ENCODE assay signal across 7 cellular contexts in genomic region chr5:141559481-141559880, GRCh38.
DNase-seq lines count a peak whose midpoint lies in the region; ATAC-seq lines count a peak whose summit lies in the region.

No MANE protein-coding gene starts in this region.

- no peaks in the 10 kb centered on the region for H3K9me3 Mint-ChIP-seq in stimulated activated effector memory CD8-positive, alpha-beta T cell treated with anti-CD3 and anti-CD28 coated beads, Interleukin-12 subunit alpha, Interleukin-12 subunit beta, amount 100 ng/mL, for 72 hours

- no peaks in the 10 kb centered on the region for H3K9me3 ChIP-seq in HUES48 (ENCODE audit: control insufficient read depth, insufficient read depth, low read length)

- H3K27me3 ChIP-seq in HUES48 (ENCODE audit: control insufficient read depth, insufficient read depth, low read length): no peaks in the 10 kb centered on the region

- peak; percentile 59 for DNase-seq in astrocyte of the hippocampus (ENCODE audit: low read depth, low spot score)
- peak; percentile 57 for DNase-seq in islet precursor cell
- no peak for DNase-seq in stimulated activated effector memory CD8-positive, alpha-beta T cell treated with anti-CD3 and anti-CD28 coated beads, Interleukin-12 subunit alpha, Interleukin-12 subunit beta, amount 100 ng/mL, for 72 hours (ENCODE audit: low spot score in 2 of 2)
- no peak for DNase-seq in effector CD4-positive, alpha-beta T cell
- no peak for DNase-seq in anterior cingulate cortex (lab: John Stamatoyannopoulos, UW)

- peak overlapping the region; percentile 100 for H3K27ac ChIP-seq in HUES48 (ENCODE audit: low read depth, low read length)

- peaks cover 31% of the 10 kb centered on the region for H3K36me3 ChIP-seq in HUES48 (ENCODE audit: control insufficient read depth, insufficient read depth, low read length)

- H3K9ac ChIP-seq in HUES48 (ENCODE audit: low read depth, low read length): peak overlapping the region; percentile 73; the same call in 1 of the 2 replicates

- ATAC-seq in stimulated activated effector memory CD8-positive, alpha-beta T cell treated with anti-CD3 and anti-CD28 coated beads, Interleukin-12 subunit alpha, Interleukin-12 subunit beta, amount 100 ng/mL, for 72 hours: no peak
- no peak for ATAC-seq in GM21526 (IDR thresholded peaks at IDR 0.05; ENCODE audit: low FRiP score, unreplicated experiment)

- H3K36me3 Mint-ChIP-seq in stimulated activated effector memory CD8-positive, alpha-beta T cell treated with anti-CD3 and anti-CD28 coated beads, Interleukin-12 subunit alpha, Interleukin-12 subunit beta, amount 100 ng/mL, for 72 hours: peaks cover 100% of the 10 kb centered on the region

- peaks cover 47% of the 10 kb centered on the region for H3K4me1 Mint-ChIP-seq in stimulated activated effector memory CD8-positive, alpha-beta T cell treated with anti-CD3 and anti-CD28 coated beads, Interleukin-12 subunit alpha, Interleukin-12 subunit beta, amount 100 ng/mL, for 72 hours

- peaks cover 33% of the 10 kb centered on the region for H3K4me1 ChIP-seq in HUES48 (ENCODE audit: control insufficient read depth, insufficient read depth, low read length)

- no peak overlapping the region for H3K4me3 ChIP-seq in HUES48 (ENCODE audit: low read depth, low read length)

- H3K4me3 Mint-ChIP-seq in stimulated activated effector memory CD8-positive, alpha-beta T cell treated with anti-CD3 and anti-CD28 coated beads, Interleukin-12 subunit alpha, Interleukin-12 subunit beta, amount 100 ng/mL, for 72 hours: no peak overlapping the region

- peak overlapping the region; percentile 84 for H3K27ac Mint-ChIP-seq in stimulated activated effector memory CD8-positive, alpha-beta T cell treated with anti-CD3 and anti-CD28 coated beads, Interleukin-12 subunit alpha, Interleukin-12 subunit beta, amount 100 ng/mL, for 72 hours

Comparison
In these comparisons a context has a peak if more than half of its experiments do, and no peak if none do; other contexts are left out.
1. DNase-seq: peak in astrocyte of the hippocampus (single experiment) and islet precursor cell (single experiment); none in stimulated activated effector memory CD8-positive, alpha-beta T cell treated with anti-CD3 and anti-CD28 coated beads, Interleukin-12 subunit alpha, Interleukin-12 subunit beta, amount 100 ng/mL, for 72 hours (0 of 2), effector CD4-positive, alpha-beta T cell (single experiment) and anterior cingulate cortex (0 of 58).